ENCODE assay signal across 31 cellular contexts in the genomic region with DNA sequence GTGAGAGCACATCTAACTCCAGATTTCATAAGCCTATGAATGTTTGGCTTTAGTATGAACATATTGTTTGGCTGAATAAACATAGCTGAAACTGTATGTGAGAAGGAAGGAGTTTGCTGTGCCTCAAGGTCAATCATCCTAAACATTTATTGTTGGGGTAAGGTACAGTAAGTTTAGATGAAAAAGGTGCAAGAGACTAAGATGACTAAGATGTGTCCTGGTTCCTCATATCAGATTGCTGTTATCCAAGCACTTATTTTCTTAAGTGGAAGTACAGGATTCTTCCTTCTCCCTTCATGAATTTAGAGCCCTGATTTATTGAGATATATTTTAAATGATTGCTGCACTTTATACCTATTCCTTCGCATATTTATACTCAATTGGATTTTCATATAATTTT. TPM values are rescaled to one million over a fixed set of nuclear protein-coding genes. Genes with fewer than 3 reads are reported as not detected.
DNase-seq lines count a peak whose midpoint lies in the region; ATAC-seq lines count a peak whose summit lies in the region.
"Had no signal": no experiment of that assay in that cellular context is flagged by ENCODE, and none has a peak within 500 bp of the region (broad histone marks: within the 10 kb centered on the region; RNA-seq: fewer than 3 reads in every experiment).

No MANE protein-coding gene starts in this region.

- H3K9me3 ChIP-seq in subcutaneous abdominal adipose tissue (ENCODE audit: control insufficient read depth in 5 of 5, low read length in 5 of 5) = no peaks in the 10 kb centered on the region
- H3K9me3 ChIP-seq: BE2C, esophagus squamous epithelium, gastrocnemius medialis, MG63, right lobe of liver, upper lobe of left lung had no signal

- H3K9me3 Mint-ChIP-seq in activated naive CD4-positive, alpha-beta T cell treated with anti-CD3 and anti-CD28 coated beads, Interleukin-2, amount 50 U/mL, for 24 hours = no peaks in the 10 kb centered on the region
- H3K9me3 Mint-ChIP-seq in activated naive CD4-positive, alpha-beta T cell treated with anti-CD3 and anti-CD28 coated beads for 36 hours = no peaks in the 10 kb centered on the region
- H3K9me3 Mint-ChIP-seq in activated T-helper 17 cell treated with anti-CD3 and anti-CD28 coated beads, Interleukin-2, amount 50 U/mL, for 72 hours = no peaks in the 10 kb centered on the region
- H3K9me3 Mint-ChIP-seq: activated T-helper 2 cell treated with anti-CD3 and anti-CD28 coated beads, Interferon-gamma antibody, Interleukin-2, Interleukin-4, amounts not matched to agents 10 μg/mL and 5 μg/mL and 100 μg/mL, durations not matched to agents 14 hours and 24 hours and 36 hours; endodermal cell had no signal

- H3K4me1 Mint-ChIP-seq in activated naive CD4-positive, alpha-beta T cell treated with anti-CD3 and anti-CD28 coated beads, Interleukin-2, amount 50 U/mL, for 24 hours = peaks cover 16% of the 10 kb centered on the region
- H3K4me1 Mint-ChIP-seq in activated naive CD4-positive, alpha-beta T cell treated with anti-CD3 and anti-CD28 coated beads for 36 hours (ENCODE audit: low read depth) = peaks cover 68% of the 10 kb centered on the region
- H3K4me1 Mint-ChIP-seq in activated T-helper 17 cell treated with anti-CD3 and anti-CD28 coated beads, Interleukin-2, amount 50 U/mL, for 72 hours = peaks cover 52% of the 10 kb centered on the region
- H3K4me1 Mint-ChIP-seq: endodermal cell had no signal

- peaks cover 0 to 84% (median 52%) of the 10 kb centered on the region in 5 donors for H3K4me1 ChIP-seq in subcutaneous abdominal adipose tissue (ENCODE audit: control insufficient read depth in 5 of 5, insufficient read depth in 5 of 5, low read length in 5 of 5)
- H3K4me1 ChIP-seq: BE2C had no signal

- peak overlapping the region; percentile 75 for H3K27ac Mint-ChIP-seq in activated naive CD4-positive, alpha-beta T cell treated with anti-CD3 and anti-CD28 coated beads, Interleukin-2, amount 50 U/mL, for 24 hours
- H3K27ac Mint-ChIP-seq in activated naive CD4-positive, alpha-beta T cell treated with anti-CD3 and anti-CD28 coated beads for 36 hours = no peak overlapping the region
- peak overlapping the region; percentile 9 for H3K27ac Mint-ChIP-seq in activated T-helper 17 cell treated with anti-CD3 and anti-CD28 coated beads, Interleukin-2, amount 50 U/mL, for 72 hours
- H3K27ac Mint-ChIP-seq: activated naive CD8-positive, alpha-beta T cell treated with anti-CD3 and anti-CD28 coated beads, Interleukin-2, amount 10 ng/mL, durations not matched to agents 7 days and 5 days; activated T-helper 2 cell treated with anti-CD3 and anti-CD28 coated beads, Interferon-gamma antibody, Interleukin-2, Interleukin-4, amounts not matched to agents 10 μg/mL and 5 μg/mL and 100 μg/mL, durations not matched to agents 14 hours and 24 hours and 36 hours; endodermal cell had no signal

- peaks cover 20% of the 10 kb centered on the region for H3K36me3 Mint-ChIP-seq in activated naive CD4-positive, alpha-beta T cell treated with anti-CD3 and anti-CD28 coated beads, Interleukin-2, amount 50 U/mL, for 24 hours
- peaks cover 7% of the 10 kb centered on the region for H3K36me3 Mint-ChIP-seq in activated naive CD4-positive, alpha-beta T cell treated with anti-CD3 and anti-CD28 coated beads for 36 hours (ENCODE audit: low read depth)
- peaks cover 27% of the 10 kb centered on the region for H3K36me3 Mint-ChIP-seq in activated T-helper 17 cell treated with anti-CD3 and anti-CD28 coated beads, Interleukin-2, amount 50 U/mL, for 72 hours (ENCODE audit: low read depth)

- intact Hi-C loops in activated naive CD4-positive, alpha-beta T cell treated with anti-CD3 and anti-CD28 coated beads for 36 hours (cut with micrococcal nuclease) = loop anchor here (1.0 to 5.0 kb wide), 3 partner anchors 20 to 852 kb away; no protein-coding TSS in a partner anchor

- no peaks in the 10 kb centered on the region for H3K27me3 Mint-ChIP-seq in activated naive CD4-positive, alpha-beta T cell treated with anti-CD3 and anti-CD28 coated beads, Interleukin-2, amount 50 U/mL, for 24 hours
- no peaks in the 10 kb centered on the region for H3K27me3 Mint-ChIP-seq in activated naive CD4-positive, alpha-beta T cell treated with anti-CD3 and anti-CD28 coated beads for 36 hours (ENCODE audit: low read depth)
- no peaks in the 10 kb centered on the region for H3K27me3 Mint-ChIP-seq in activated T-helper 17 cell treated with anti-CD3 and anti-CD28 coated beads, Interleukin-2, amount 50 U/mL, for 72 hours
- H3K27me3 Mint-ChIP-seq: activated CD4-positive, alpha-beta T cell treated with anti-CD3 and anti-CD28 coated beads, Interleukin-2, amount 10 ng/mL, durations not matched to agents 24 days and 14 days; activated naive CD8-positive, alpha-beta T cell treated with anti-CD3 and anti-CD28 coated beads, Interleukin-2, amount 10 ng/mL, durations not matched to agents 7 days and 5 days had no signal

- H3K4me3 ChIP-seq in subcutaneous abdominal adipose tissue (ENCODE audit: low read depth in 1 of 5, low read length in 5 of 5) = no peak overlapping the region
- H3K4me3 ChIP-seq: esophagus squamous epithelium, gastrocnemius medialis, hepatocyte, MG63, right lobe of liver, upper lobe of left lung had no signal

- H3K9ac ChIP-seq in subcutaneous abdominal adipose tissue (ENCODE audit: low read length in 5 of 5) = no peak overlapping the region

- H3K27me3 ChIP-seq in subcutaneous abdominal adipose tissue (ENCODE audit: control insufficient read depth in 5 of 5, insufficient read depth in 4 of 5, low read length in 5 of 5) = no peaks in the 10 kb centered on the region
- H3K27me3 ChIP-seq: BE2C, esophagus squamous epithelium, gastrocnemius medialis, hepatocyte, MG63, right lobe of liver, upper lobe of left lung had no signal

- ATAC-seq in GM18858 (IDR thresholded peaks at IDR 0.05; ENCODE audit: unreplicated experiment) (peak; percentile 20), HG02588 (IDR thresholded peaks at IDR 0.05; ENCODE audit: unreplicated experiment) (no peak), GM19467 (IDR thresholded peaks at IDR 0.05; ENCODE audit: unreplicated experiment) (no peak)
- ATAC-seq in activated T-helper 17 cell treated with anti-CD3 and anti-CD28 coated beads, Interleukin-2, amount 50 U/mL, for 72 hours (replicated peaks) = no peak
- ATAC-seq: gastrocnemius medialis, left colon had no signal

- no peak for DNase-seq in activated naive CD4-positive, alpha-beta T cell treated with anti-CD3 and anti-CD28 coated beads for 36 hours
- no peak for DNase-seq in hepatic stellate cell (ENCODE audit: low spot score)
- DNase-seq: activated CD4-positive, alpha-beta T cell treated with anti-CD3 and anti-CD28 coated beads, Interleukin-2, amount 10 ng/mL, durations not matched to agents 24 days and 14 days; activated naive CD8-positive, alpha-beta T cell treated with anti-CD3 and anti-CD28 coated beads, Interleukin-2, amount 10 ng/mL, durations not matched to agents 7 days and 5 days; BE2C; Calu3; caudate nucleus; DND-41; endodermal cell; esophagus squamous epithelium; gastrocnemius medialis; H7; left colon; mammary epithelial cell; MG63; NCI-H1436; NCI-H510A treated with DMSO at 0.1 percent for 48 hours; right lobe of liver; SHP77; stimulated activated CD4-positive, alpha-beta T cell treated with anti-CD3 and anti-CD28 coated beads, Interleukin-12 subunit alpha, Interleukin-12 subunit beta, amount 100 ng/mL, for 4 hours; stimulated activated CD4-positive, alpha-beta T cell treated with anti-CD3 and anti-CD28 coated beads, Interleukin-4, amount 100 ng/mL, for 1 hour; substantia nigra; upper lobe of left lung had no signal

- CTCF ChIA-PET in activated naive CD4-positive, alpha-beta T cell treated with anti-CD3 and anti-CD28 coated beads for 36 hours (lab: Charles Lee) = interaction anchor here (0.8 kb wide), 1 partner anchor 39 kb away, joined by 5 read pairs; no protein-coding TSS in a partner anchor

- peak overlapping the region; percentile 48 for H3K4me3 Mint-ChIP-seq in activated naive CD4-positive, alpha-beta T cell treated with anti-CD3 and anti-CD28 coated beads, Interleukin-2, amount 50 U/mL, for 24 hours
- no peak overlapping the region for H3K4me3 Mint-ChIP-seq in activated naive CD4-positive, alpha-beta T cell treated with anti-CD3 and anti-CD28 coated beads for 36 hours
- H3K4me3 Mint-ChIP-seq in activated T-helper 17 cell treated with anti-CD3 and anti-CD28 coated beads, Interleukin-2, amount 50 U/mL, for 72 hours = no peak overlapping the region
- H3K4me3 Mint-ChIP-seq: activated naive CD8-positive, alpha-beta T cell treated with anti-CD3 and anti-CD28 coated beads, Interleukin-2, amount 10 ng/mL, durations not matched to agents 7 days and 5 days; endodermal cell had no signal

- H3K36me3 ChIP-seq in subcutaneous abdominal adipose tissue (ENCODE audit: control insufficient read depth in 5 of 5, insufficient read depth in 5 of 5, low read length in 5 of 5) = no peaks in the 10 kb centered on the region
- H3K36me3 ChIP-seq: BE2C, esophagus squamous epithelium, gastrocnemius medialis, MG63, right lobe of liver, upper lobe of left lung had no signal

- H3K27ac ChIP-seq in subcutaneous abdominal adipose tissue (ENCODE audit: low read depth, low read length) = peak overlapping the region; percentile 38
- H3K27ac ChIP-seq: esophagus squamous epithelium, gastrocnemius medialis, hepatocyte, right lobe of liver had no signal

RNA-seq across cellular contexts. Expression of gene MDFIC, which starts 12.2 kb away (rescaled TPM):
- 10 to 100 TPM; 79.4 to 93.1 TPM for total RNA-seq in activated naive CD4-positive, alpha-beta T cell treated with anti-CD3 and anti-CD28 coated beads for 36 hours
- total RNA-seq in activated T-helper 17 cell treated with anti-CD3 and anti-CD28 coated beads, Interleukin-2, amount 50 U/mL, for 72 hours = 10 to 100 TPM; 64.1 to 97.3 TPM
